15 cellular contexts compared by ENCODE assay signal in the genomic region with DNA sequence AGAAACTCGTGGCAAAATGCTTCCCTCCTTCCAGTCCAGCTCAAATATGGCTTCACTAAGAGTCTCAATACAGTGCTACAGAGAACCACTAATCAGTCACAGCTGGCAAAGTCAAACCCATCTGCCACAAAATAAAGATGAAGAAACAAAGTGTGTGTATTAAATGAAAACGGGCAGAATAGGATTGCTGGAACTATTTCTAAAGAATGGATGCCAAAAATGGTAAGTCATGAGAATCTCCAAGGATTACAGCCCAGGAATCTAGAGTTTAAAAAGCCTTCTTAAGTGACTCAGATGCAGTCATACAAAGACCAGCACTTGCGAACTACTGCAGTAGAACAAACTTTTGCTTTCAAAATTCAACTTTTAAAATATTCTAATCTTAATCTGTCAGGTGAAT.
DNase-seq lines count a peak whose midpoint lies in the region; ATAC-seq and TF ChIP-seq lines count a peak whose summit lies in the region.
"Had no signal": no experiment of that assay in that cellular context is flagged by ENCODE, and none has a peak within 500 bp of the region (broad histone marks: within the 10 kb centered on the region; RNA-seq: fewer than 3 reads in every experiment).

No MANE protein-coding gene starts in this region.

- TF ChIP-seq CTCF in AG09309 (IDR thresholded peaks at IDR 0.05; ENCODE audit: control insufficient read depth, insufficient read depth, low read depth, low read length, missing control alignments) (no peak), choroid plexus epithelial cell (conservative IDR thresholded peaks at IDR 0.05; ENCODE audit: low read depth, low read length) (no peak), endothelial cell (IDR thresholded peaks at IDR 0.05; ENCODE audit: unreplicated experiment) (no peak), lower leg skin (IDR thresholded peaks at IDR 0.05) (no peak)

- peaks cover 0 to 8% of the 10 kb centered on the region in 2 donors for H3K4me1 ChIP-seq in naive thymus-derived CD4-positive, alpha-beta T cell (ENCODE audit: control insufficient read depth in 2 of 2, insufficient read depth in 2 of 2, low read length in 2 of 2)

- peak overlapping the region in 2 of 10 donors; percentile 3 to 34 for H3K4me3 Mint-ChIP-seq in naive thymus-derived CD4-positive, alpha-beta T cell
- H3K4me3 Mint-ChIP-seq in endothelial cell (ENCODE audit: unreplicated experiment), result no peak overlapping the region
- H3K4me3 Mint-ChIP-seq: activated T-cell treated with anti-CD3 and anti-CD28 coated beads, Interleukin-2, amount 50 U/mL, for 24 hours; stimulated activated naive B cell treated with anti-CD40 and anti-IgM and Interleukin-4, amounts not matched to agents 10 μg/mL and 1 μg/mL and 100 μg/mL, for 72 hours had no signal

- peaks cover 8 to 73% (median 54%) of the 10 kb centered on the region in 7 donors for H3K4me1 Mint-ChIP-seq in naive thymus-derived CD4-positive, alpha-beta T cell
- no peaks in the 10 kb centered on the region for H3K4me1 Mint-ChIP-seq in endothelial cell (ENCODE audit: unreplicated experiment)
- H3K4me1 Mint-ChIP-seq: stimulated activated naive B cell treated with anti-CD40 and anti-IgM and Interleukin-4, amounts not matched to agents 10 μg/mL and 1 μg/mL and 100 μg/mL, for 72 hours had no signal

- H3K9me3 Mint-ChIP-seq in naive thymus-derived CD4-positive, alpha-beta T cell, result no peaks in the 10 kb centered on the region
- no peaks in the 10 kb centered on the region for H3K9me3 Mint-ChIP-seq in endothelial cell (ENCODE audit: unreplicated experiment)
- H3K9me3 Mint-ChIP-seq: activated T-cell treated with anti-CD3 and anti-CD28 coated beads, Interleukin-2, amount 50 U/mL, for 24 hours; stimulated activated naive B cell treated with anti-CD40 and anti-IgM and Interleukin-4, amounts not matched to agents 10 μg/mL and 1 μg/mL and 100 μg/mL, for 72 hours had no signal

- intact Hi-C loops in naive thymus-derived CD4-positive, alpha-beta T cell (cut with micrococcal nuclease), result loop anchor here in 1 of 2 donors (2.0 to 10.0 kb wide), 2 partner anchors 14 to 812 kb away; no protein-coding TSS in a partner anchor
- intact Hi-C loops in lower leg skin (cut with DNase I; ENCODE audit: low total_unique reads), result no loop called here

- no peak overlapping the region for H3K4me3 ChIP-seq in AG09309 (ENCODE audit: control insufficient read depth, low read depth, low read length)
- no peak overlapping the region for H3K4me3 ChIP-seq in choroid plexus epithelial cell (ENCODE audit: low read depth, low read length)
- H3K4me3 ChIP-seq in naive thymus-derived CD4-positive, alpha-beta T cell (ENCODE audit: low read length), result no peak overlapping the region
- H3K4me3 ChIP-seq in lower leg skin (ENCODE audit: low read depth, poor library complexity, severe bottlenecking), result no peak overlapping the region
- H3K4me3 ChIP-seq: GM12878 had no signal

- CTCF ChIA-PET in naive thymus-derived CD4-positive, alpha-beta T cell (lab: Charles Lee), result interaction anchor here (0.6 kb wide), 1 partner anchor 1369 kb away, joined by 4 read pairs; no protein-coding TSS in a partner anchor

- no peak for TF ChIP-seq POLR2A in lower leg skin (IDR thresholded peaks at IDR 0.05)

- H3K27me3 ChIP-seq in naive thymus-derived CD4-positive, alpha-beta T cell (ENCODE audit: control insufficient read depth in 2 of 2, insufficient read depth in 2 of 2, low read length in 2 of 2), result no peaks in the 10 kb centered on the region

- no peak for ATAC-seq in naive thymus-derived CD4-positive, alpha-beta T cell
- ATAC-seq: GM12878; stimulated activated naive B cell treated with anti-CD40 and anti-IgM and Interleukin-4, amounts not matched to agents 10 μg/mL and 1 μg/mL and 100 μg/mL, for 72 hours had no signal

- POLR2A ChIA-PET in naive thymus-derived CD4-positive, alpha-beta T cell (lab: Charles Lee), result interaction anchor here (0.6 to 0.9 kb wide), 2 partner anchors 10 to 75 kb away, joined by 3 read pairs; no protein-coding TSS in a partner anchor

- H3K27ac Mint-ChIP-seq in naive thymus-derived CD4-positive, alpha-beta T cell, result peak overlapping the region in 5 of 9 donors; percentile 3 to 84 (median 37)
- H3K27ac Mint-ChIP-seq in endothelial cell (ENCODE audit: unreplicated experiment), result no peak overlapping the region
- H3K27ac Mint-ChIP-seq: activated T-cell treated with anti-CD3 and anti-CD28 coated beads, Interleukin-2, amount 50 U/mL, for 24 hours; stimulated activated naive B cell treated with anti-CD40 and anti-IgM and Interleukin-4, amounts not matched to agents 10 μg/mL and 1 μg/mL and 100 μg/mL, for 72 hours had no signal

- no peaks in the 10 kb centered on the region for H3K9me3 ChIP-seq in naive thymus-derived CD4-positive, alpha-beta T cell (ENCODE audit: control insufficient read depth in 2 of 3, low read length in 3 of 3)

- WGBS in lower leg skin, 2 donors, result 46 to 47% methylated on average over 3 of the region's 3 CpGs

- DNase-seq in AG09309 (ENCODE audit: low read depth) (peak; percentile 90), LHCN-M2 (ENCODE audit: low read depth) (peak; percentile 88), choroid plexus epithelial cell (ENCODE audit: low read depth) (peak; percentile 79), iPS-NIHi7 (ENCODE audit: extremely low spot score) (no peak), endothelial cell (ENCODE audit: low spot score) (no peak), lower leg skin (ENCODE audit: low spot score in 2 of 2) (no peak)
- no peak for DNase-seq in naive thymus-derived CD4-positive, alpha-beta T cell
- DNase-seq in stimulated activated naive CD4-positive, alpha-beta T cell (lab: John Stamatoyannopoulos, UW), result no peak
- DNase-seq: activated T-cell treated with anti-CD3 and anti-CD28 coated beads, Interleukin-2, amount 50 U/mL, for 24 hours; central memory CD4-positive, alpha-beta T cell; COR-L47; head of caudate nucleus; NCI-H2029; stimulated activated naive B cell treated with anti-CD40 and anti-IgM and Interleukin-4, amounts not matched to agents 10 μg/mL and 1 μg/mL and 100 μg/mL, for 72 hours had no signal

- H3K36me3 ChIP-seq in naive thymus-derived CD4-positive, alpha-beta T cell (ENCODE audit: control insufficient read depth in 2 of 3, insufficient read depth in 3 of 3, low read length in 3 of 3), result peaks cover 0 to 7% (median 0%) of the 10 kb centered on the region in 3 experiments

- peaks cover 0 to 44% (median 24%) of the 10 kb centered on the region in 5 donors for H3K36me3 Mint-ChIP-seq in naive thymus-derived CD4-positive, alpha-beta T cell
- H3K36me3 Mint-ChIP-seq in endothelial cell (ENCODE audit: low read depth, unreplicated experiment), result peaks cover 5% of the 10 kb centered on the region

- no peak overlapping the region for H3K27ac ChIP-seq in naive thymus-derived CD4-positive, alpha-beta T cell (ENCODE audit: low read depth, low read length)

- no peaks in the 10 kb centered on the region for H3K27me3 Mint-ChIP-seq in naive thymus-derived CD4-positive, alpha-beta T cell
- H3K27me3 Mint-ChIP-seq in endothelial cell (ENCODE audit: unreplicated experiment), result no peaks in the 10 kb centered on the region
- H3K27me3 Mint-ChIP-seq: activated T-cell treated with anti-CD3 and anti-CD28 coated beads, Interleukin-2, amount 50 U/mL, for 24 hours; stimulated activated naive B cell treated with anti-CD40 and anti-IgM and Interleukin-4, amounts not matched to agents 10 μg/mL and 1 μg/mL and 100 μg/mL, for 72 hours had no signal

Comparison
In these comparisons a context has a peak if more than half of its experiments do, and no peak if none do; other contexts are left out.
1. DNase-seq: peak in AG09309 (single experiment), LHCN-M2 (single experiment) and choroid plexus epithelial cell (single experiment); none in naive thymus-derived CD4-positive, alpha-beta T cell (0 of 9), stimulated activated naive CD4-positive, alpha-beta T cell (0 of 6), iPS-NIHi7 (single experiment), endothelial cell (single experiment) and lower leg skin (0 of 2).